In the genomic region with DNA sequence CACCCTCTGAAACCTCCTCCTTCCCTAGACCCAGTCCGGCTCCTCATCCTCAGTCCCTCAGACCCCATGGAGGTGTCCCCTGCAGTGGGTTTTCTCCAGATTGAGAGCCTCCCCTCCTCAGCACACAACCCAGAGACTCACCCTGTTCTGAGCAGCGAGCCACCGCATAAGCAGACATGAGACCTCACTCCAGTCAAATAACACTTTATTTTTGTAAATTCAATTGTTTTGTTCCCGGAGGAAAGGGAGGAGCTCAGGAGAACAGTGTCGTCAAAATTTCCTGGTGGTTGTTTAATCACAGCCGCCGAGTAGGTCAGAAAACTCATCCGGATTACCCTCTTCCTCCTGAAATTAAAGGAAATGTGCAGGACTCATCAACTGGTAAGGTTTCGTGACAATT, we compare ENCODE assay signal across 17 cellular contexts. TPM values are rescaled to one million over a fixed set of nuclear protein-coding genes. Genes with fewer than 3 reads are reported as not detected.
A peak's percentile ranks its signal among the peaks of the same experiment; 100 is the strongest.
DNase-seq lines count a peak whose midpoint lies in the region; ATAC-seq and TF ChIP-seq lines count a peak whose summit lies in the region.
"Had no signal": no experiment of that assay in that cellular context is flagged by ENCODE, and none has a peak within 500 bp of the region (broad histone marks: within the 10 kb centered on the region; RNA-seq: fewer than 3 reads in every experiment).

No MANE protein-coding gene starts in this region.

- H3K36me3 ChIP-seq in body of pancreas (replicated peaks in 1 of 2; ENCODE audit: insufficient read depth in 1 of 2, low read depth in 2 of 2), result no peaks in the 10 kb centered on the region
- H3K36me3 ChIP-seq in gastroesophageal sphincter, result no peaks in the 10 kb centered on the region
- no peaks in the 10 kb centered on the region for H3K36me3 ChIP-seq in parathyroid adenoma (ENCODE audit: control insufficient read depth, insufficient read depth, low read length)
- no peaks in the 10 kb centered on the region for H3K36me3 ChIP-seq in upper lobe of right lung
- H3K36me3 ChIP-seq: prostate gland, WERI-Rb-1 had no signal

- no peaks in the 10 kb centered on the region for H3K4me1 ChIP-seq in body of pancreas
- H3K4me1 ChIP-seq in gastroesophageal sphincter, result no peaks in the 10 kb centered on the region
- no peaks in the 10 kb centered on the region for H3K4me1 ChIP-seq in parathyroid adenoma
- peaks cover 6% of the 10 kb centered on the region for H3K4me1 ChIP-seq in upper lobe of right lung
- H3K4me1 ChIP-seq: prostate gland had no signal

- DNase-seq in body of pancreas (no peak), upper lobe of right lung (no peak), Kasumi-1 (lab: John Stamatoyannopoulos, UW) (no peak), posterior cingulate gyrus (no peak)
- DNase-seq: activated CD4-positive, alpha-beta T cell treated with anti-CD3 and anti-CD28 coated beads, Interleukin-2, amount 50 U/mL, for 4 hours; Karpas-422; NCI-H526; SIG-M5; stimulated activated CD4-positive, alpha-beta T cell treated with anti-CD3 and anti-CD28 coated beads, Interleukin-15, amount 100 ng/mL, for 24 hours; stimulated activated naive B cell treated with anti-CD40 and anti-IgM and Interleukin-4, amounts not matched to agents 10 μg/mL and 1 μg/mL and 100 μg/mL, for 72 hours; WERI-Rb-1 had no signal

- H3K79me2 ChIP-seq in parathyroid adenoma, result no peaks in the 10 kb centered on the region

- no peak for TF ChIP-seq EP300 in gastroesophageal sphincter (IDR thresholded peaks at IDR 0.05)

- no peak overlapping the region for H3K4me2 ChIP-seq in parathyroid adenoma (ENCODE audit: low read length)

- no peak for ATAC-seq in body of pancreas
- no peak for ATAC-seq in gastroesophageal sphincter
- ATAC-seq in upper lobe of right lung, result no peak
- no peak for ATAC-seq in GM21367 (IDR thresholded peaks at IDR 0.05; ENCODE audit: unreplicated experiment)

- H3K4me3 ChIP-seq in body of pancreas (no peak overlapping the region), gastroesophageal sphincter (peak overlapping the region; percentile 16 to 39), parathyroid adenoma (ENCODE audit: low read depth, low read length) (peak overlapping the region; percentile 43), upper lobe of right lung (peak overlapping the region; percentile 41)

- 60 to 72% methylated on average over 9 of the region's 9 CpGs for WGBS in body of pancreas, 2 donors
- 63 to 65% methylated on average over 3 to 6 of the region's 9 CpGs for WGBS in gastroesophageal sphincter (ENCODE audit: low coverage in 1 of 2), 2 donors

- no peak overlapping the region for H2AFZ ChIP-seq in parathyroid adenoma

- no peak for TF ChIP-seq CTCF in body of pancreas (IDR thresholded peaks at IDR 0.05)
- TF ChIP-seq CTCF in gastroesophageal sphincter (IDR thresholded peaks at IDR 0.05), result no peak
- no peak for TF ChIP-seq CTCF in parathyroid adenoma (IDR thresholded peaks at IDR 0.05)
- TF ChIP-seq CTCF in upper lobe of right lung (IDR thresholded peaks at IDR 0.05), result no peak

- intact Hi-C loops in body of pancreas (cut with DNase I), result no loop called here
- intact Hi-C loops in upper lobe of right lung (cut with DNase I), result no loop called here
- intact Hi-C loops in posterior cingulate gyrus (cut with DNase I), result no loop called here

- H3K27me3 ChIP-seq in body of pancreas, result no peaks in the 10 kb centered on the region
- peaks cover 66% of the 10 kb centered on the region for H3K27me3 ChIP-seq in gastroesophageal sphincter
- H3K27me3 ChIP-seq in parathyroid adenoma (ENCODE audit: control insufficient read depth, insufficient read depth, low read length), result no peaks in the 10 kb centered on the region
- H3K27me3 ChIP-seq in upper lobe of right lung, result peaks cover 6% of the 10 kb centered on the region

- H3K9me3 ChIP-seq in body of pancreas (no peaks in the 10 kb centered on the region), gastroesophageal sphincter (no peaks in the 10 kb centered on the region), parathyroid adenoma (ENCODE audit: control insufficient read depth, low read length) (no peaks in the 10 kb centered on the region), upper lobe of right lung (no peaks in the 10 kb centered on the region)
- H3K9me3 ChIP-seq: prostate gland had no signal

- H3K9ac ChIP-seq in parathyroid adenoma, result no peak overlapping the region

- H3K27ac ChIP-seq in body of pancreas, result peak overlapping the region in 2 of 4 donors; percentile 12 to 48
- H3K27ac ChIP-seq in gastroesophageal sphincter, result peak overlapping the region in 3 of 4 donors; percentile 61 to 72 (median 71)
- H3K27ac ChIP-seq in parathyroid adenoma, result peak overlapping the region; percentile 80
- H3K27ac ChIP-seq in upper lobe of right lung, result peak overlapping the region; percentile 77
- H3K27ac ChIP-seq: epithelial cell of prostate, WERI-Rb-1 had no signal

- TF ChIP-seq POLR2A in body of pancreas (IDR thresholded peaks at IDR 0.05) (peak in 2 of 3 donors; percentile 35 to 40), gastroesophageal sphincter (IDR thresholded peaks at IDR 0.05) (no peak)

RNA-seq across cellular contexts. Expression of a gene that starts 57.5 kb away (rescaled TPM):
- total RNA-seq in body of pancreas (not detected), gastroesophageal sphincter (not detected), upper lobe of right lung (not detected)
- total RNA-seq: mesenteric fat pad, prostate gland had no signal

Comparison
In these comparisons a context has a peak if more than half of its experiments do, and no peak if none do; other contexts are left out.
1. H3K4me3 ChIP-seq: peak in gastroesophageal sphincter (2 of 2), parathyroid adenoma (single experiment) and upper lobe of right lung (single experiment); none in body of pancreas (0 of 2).
2. POLR2A ChIP-seq: peak in body of pancreas (2 of 3); none in gastroesophageal sphincter (0 of 2).